In genomic region chrX:117973175-117974075, GRCh38 we compare ENCODE assay signal across 13 cellular contexts.
DNase-seq lines count a peak whose midpoint lies in the region; ATAC-seq and TF ChIP-seq lines count a peak whose summit lies in the region.
"Had no signal": no experiment of that assay in that cellular context is flagged by ENCODE, and none has a peak within 500 bp of the region (broad histone marks: within the 10 kb centered on the region; RNA-seq: fewer than 3 reads in every experiment).

No MANE protein-coding gene starts in this region.

- H3K36me3 ChIP-seq in transverse colon: no peaks in the 10 kb centered on the region
- H3K36me3 ChIP-seq: BLaER1 treated with 17β-estradiol and CSF1 and Interleukin-3, amounts not matched to agents 10 nM and 100 nM; ovary had no signal

- in situ Hi-C loops in transverse colon (cut with MboI; ENCODE audit: low pct_ligation_motif_present in 1 of 4, low pct_unique_long_range_greater_than_20kb in 1 of 4, low sequenced_read_pairs in 3 of 4): no loop called here

- no peak for TF ChIP-seq CTCF in transverse colon (IDR thresholded peaks at IDR 0.05)

- peaks cover 0 to 8% (median 0%) of the 10 kb centered on the region in 4 donors for H3K4me1 ChIP-seq in transverse colon
- H3K4me1 ChIP-seq: BLaER1 treated with 17β-estradiol and CSF1 and Interleukin-3, amounts not matched to agents 10 nM and 100 nM had no signal

- DNase-seq in Daoy (ENCODE audit: low read depth): peak; percentile 9
- DNase-seq in SK-N-DZ (ENCODE audit: low spot score): peak; percentile 44
- DNase-seq in iPS-NIHi7 (ENCODE audit: extremely low spot score): peak; percentile 23
- DNase-seq in ecto neural progenitor cell (ENCODE audit: low spot score): no peak
- DNase-seq in transverse colon: no peak
- no peak for DNase-seq in GM19238 (ENCODE audit: insufficient read length, low spot score)
- DNase-seq in midbrain (lab: John Stamatoyannopoulos, UW): no peak
- DNase-seq: activated CD4-positive, alpha-beta T cell treated with anti-CD3 and anti-CD28 coated beads for 1 hour; MV-4-11; ovary; RPMI8226 had no signal

- H3K4me3 ChIP-seq in transverse colon: no peak overlapping the region
- H3K4me3 ChIP-seq: BLaER1 treated with 17β-estradiol and CSF1 and Interleukin-3, amounts not matched to agents 10 nM and 100 nM; ovary had no signal

- TF ChIP-seq POLR2A in transverse colon (IDR thresholded peaks at IDR 0.05): no peak

- no peaks in the 10 kb centered on the region for H3K27me3 ChIP-seq in transverse colon
- H3K27me3 ChIP-seq: ovary had no signal

- intact Hi-C loops in transverse colon (cut with DNase I; ENCODE audit: low total_unique reads): no loop called here

- WGBS in transverse colon (ENCODE audit: low coverage in 1 of 2), 2 donors: 17 to 58% methylated on average over 1 to 8 of the region's 8 CpGs

- H3K27ac ChIP-seq in transverse colon: no peak overlapping the region
- H3K27ac ChIP-seq: BLaER1 treated with 17β-estradiol and CSF1 and Interleukin-3, amounts not matched to agents 10 nM and 100 nM; ovary had no signal

- peak; percentile 83 for ATAC-seq in HG03432 (IDR thresholded peaks at IDR 0.05; ENCODE audit: unreplicated experiment)

- TF ChIP-seq EP300 in transverse colon (IDR thresholded peaks at IDR 0.05; ENCODE audit: low read depth): no peak

- H3K9me3 ChIP-seq in transverse colon: no peaks in the 10 kb centered on the region
- H3K9me3 ChIP-seq: BLaER1 treated with 17β-estradiol and CSF1 and Interleukin-3, amounts not matched to agents 10 nM and 100 nM; ovary had no signal

Comparison
In these comparisons a context has a peak if more than half of its experiments do, and no peak if none do; other contexts are left out.
1. DNase-seq: peak in Daoy (single experiment), SK-N-DZ (single experiment) and iPS-NIHi7 (single experiment); none in ecto neural progenitor cell (single experiment), transverse colon (single experiment), GM19238 (single experiment) and midbrain (single experiment).